Comparison of ENCODE assay signal across 14 cellular contexts in the genomic region with DNA sequence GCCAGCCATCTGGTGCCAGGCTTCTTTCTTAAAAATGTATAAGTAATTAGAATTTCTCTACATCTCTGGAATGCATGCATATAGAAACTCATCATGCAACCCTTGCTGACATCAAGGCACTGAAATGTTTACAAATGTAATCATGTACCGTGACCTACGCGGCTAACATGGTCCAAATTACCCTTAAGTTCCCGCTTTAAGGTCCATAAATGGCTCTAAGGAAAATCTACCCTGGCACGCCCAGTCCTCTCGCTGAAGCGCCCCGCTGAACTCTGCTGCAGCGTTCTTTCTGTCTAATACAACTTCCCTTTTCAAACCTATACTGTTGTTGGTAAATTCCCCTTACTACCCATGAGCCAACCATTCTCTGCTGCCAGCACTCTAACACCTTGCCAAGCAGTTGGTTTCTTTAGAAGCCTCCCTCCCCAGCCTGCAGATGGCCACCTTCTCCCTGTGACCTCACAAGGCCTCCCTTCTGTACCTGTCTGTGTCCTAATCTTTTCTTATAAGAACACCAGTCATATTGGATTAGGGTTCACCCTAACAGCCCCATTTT. TPM values are rescaled to one million over a fixed set of nuclear protein-coding genes. Genes with fewer than 3 reads are reported as not detected.
DNase-seq lines count a peak whose midpoint lies in the region; ATAC-seq and TF ChIP-seq lines count a peak whose summit lies in the region.
"Had no signal": no experiment of that assay in that cellular context is flagged by ENCODE, and none has a peak within 500 bp of the region (broad histone marks: within the 10 kb centered on the region; RNA-seq: fewer than 3 reads in every experiment).

No MANE protein-coding gene starts in this region.

- H3K4me3 ChIP-seq in mucosa of rectum (ENCODE audit: low read length in 2 of 2) (no peak overlapping the region), foreskin fibroblast (ENCODE audit: low read depth in 1 of 2, low read length in 2 of 2) (no peak overlapping the region)
- H3K4me3 ChIP-seq: thoracic aorta had no signal

- H3K4me3 Mint-ChIP-seq in activated CD4-positive, alpha-beta T cell treated with anti-CD3 and anti-CD28 coated beads for 36 hours: no peak overlapping the region
- H3K4me3 Mint-ChIP-seq: endodermal cell had no signal

- peak; percentile 43 for ATAC-seq in HG02973 (IDR thresholded peaks at IDR 0.05; ENCODE audit: unreplicated experiment)
- no peak for ATAC-seq in activated CD4-positive, alpha-beta T cell treated with anti-CD3 and anti-CD28 coated beads for 36 hours

- no peaks in the 10 kb centered on the region for H3K9me3 ChIP-seq in mucosa of rectum (ENCODE audit: control insufficient read depth in 2 of 2, low read length in 2 of 2)
- H3K9me3 ChIP-seq: thoracic aorta had no signal

- no peaks in the 10 kb centered on the region for H3K27me3 ChIP-seq in mucosa of rectum (ENCODE audit: control insufficient read depth in 2 of 2, insufficient read depth in 2 of 2, low read length in 2 of 2)

- no peaks in the 10 kb centered on the region for H3K36me3 Mint-ChIP-seq in activated CD4-positive, alpha-beta T cell treated with anti-CD3 and anti-CD28 coated beads for 36 hours (ENCODE audit: low read depth)

- intact Hi-C loops in activated CD4-positive, alpha-beta T cell treated with anti-CD3 and anti-CD28 coated beads for 36 hours (cut with DNase I, micrococcal nuclease): no loop called here

- peaks cover 6 to 22% of the 10 kb centered on the region in 2 donors for H3K4me1 ChIP-seq in mucosa of rectum (ENCODE audit: control insufficient read depth in 2 of 2, insufficient read depth in 2 of 2, low read length in 2 of 2)

- CTCF ChIA-PET in activated CD4-positive, alpha-beta T cell treated with anti-CD3 and anti-CD28 coated beads for 36 hours (lab: Charles Lee): no interaction called here

- H3K36me3 ChIP-seq in mucosa of rectum (ENCODE audit: control insufficient read depth in 2 of 2, insufficient read depth in 2 of 2, low read length in 2 of 2): no peaks in the 10 kb centered on the region
- H3K36me3 ChIP-seq: thoracic aorta had no signal

- peak overlapping the region; percentile 6 to 48 for H3K27ac ChIP-seq in mucosa of rectum (ENCODE audit: low read depth in 2 of 2, low read length in 2 of 2)
- H3K27ac ChIP-seq: thoracic aorta had no signal

- peaks cover 19% of the 10 kb centered on the region for H3K27me3 Mint-ChIP-seq in activated CD4-positive, alpha-beta T cell treated with anti-CD3 and anti-CD28 coated beads for 36 hours

- no peaks in the 10 kb centered on the region for H3K9me3 Mint-ChIP-seq in activated CD4-positive, alpha-beta T cell treated with anti-CD3 and anti-CD28 coated beads for 36 hours (ENCODE audit: low read depth)

- DNase-seq in GM10266 (ENCODE audit: extremely low spot score) (no peak), SKM-1 treated with dmso at 0.1 percent for 144 hours (lab: John Stamatoyannopoulos, UW; ENCODE audit: unreplicated experiment) (peak; percentile 73), NCI-H128 (lab: John Stamatoyannopoulos, UW; ENCODE audit: unreplicated experiment) (no peak), 8988T (no peak), foreskin fibroblast (no peak)
- no peak for DNase-seq in activated CD4-positive, alpha-beta T cell treated with anti-CD3 and anti-CD28 coated beads for 36 hours
- DNase-seq: endodermal cell, H7, mesenchymal stem cell, retina, T-helper 2 cell had no signal

- H3K27ac Mint-ChIP-seq in activated CD4-positive, alpha-beta T cell treated with anti-CD3 and anti-CD28 coated beads for 36 hours: no peak overlapping the region
- H3K27ac Mint-ChIP-seq: endodermal cell had no signal

- TF ChIP-seq CTCF in GM10266 (IDR thresholded peaks at IDR 0.05; ENCODE audit: control insufficient read depth, insufficient read depth, low read depth, missing control alignments) (peak; percentile 36), foreskin fibroblast (IDR thresholded peaks at IDR 0.05; ENCODE audit: low read depth, low read length) (no peak)

- peaks cover 5% of the 10 kb centered on the region for H3K4me1 Mint-ChIP-seq in activated CD4-positive, alpha-beta T cell treated with anti-CD3 and anti-CD28 coated beads for 36 hours

- peak overlapping the region in 1 of 2 donors; percentile 21 for H3K9ac ChIP-seq in mucosa of rectum (ENCODE audit: low read depth in 1 of 2, low read length in 2 of 2)

- POLR2A ChIA-PET in activated CD4-positive, alpha-beta T cell treated with anti-CD3 and anti-CD28 coated beads for 36 hours (lab: Charles Lee): no interaction called here

RNA-seq across cellular contexts. Expression of a gene that starts 13.5 kb away (rescaled TPM):
- under 1 TPM; 0.30 to 0.61 TPM for total RNA-seq in activated CD4-positive, alpha-beta T cell treated with anti-CD3 and anti-CD28 coated beads for 36 hours

RNA-seq across cellular contexts. Expression of a gene that starts 32.5 kb away (rescaled TPM):
- total RNA-seq in activated CD4-positive, alpha-beta T cell treated with anti-CD3 and anti-CD28 coated beads for 36 hours: 100 to 1,000 TPM; 291 to 382 TPM
